Comparison of ENCODE assay signal across 1 cellular context in genomic region chr9:81588148-81588874, GRCh38.
TF ChIP-seq lines count a peak whose summit lies in the region.

No MANE protein-coding gene starts in this region.

TF ChIP-seq in GM23338, 12 proteins besides CTCF, POLR2A, EP300 and RAD21 (continued from another document):
- no peak for TF ChIP-seq ZNF114 (CRISPR knock-in tag; IDR thresholded peaks at IDR 0.05)
